In genomic region chr3:186826316-186826977, GRCh38 we compare ENCODE assay signal across 8 cellular contexts. TPM values are rescaled to one million over a fixed set of nuclear protein-coding genes. Genes with fewer than 3 reads are reported as not detected.
DNase-seq lines count a peak whose midpoint lies in the region; ATAC-seq and TF ChIP-seq lines count a peak whose summit lies in the region.

No MANE protein-coding gene starts in this region.

- ATAC-seq in PC-3 (peak; percentile 21), HG02970 (IDR thresholded peaks at IDR 0.05; ENCODE audit: low FRiP score, unreplicated experiment) (no peak)

- peak; percentile 5 for DNase-seq in DMS53 treated with DMSO at 0.1 percent for 48 hours (lab: John Stamatoyannopoulos, UW; ENCODE audit: unreplicated experiment)
- no peak for DNase-seq in PC-3
- peak in 1 of 10 donors; percentile 6 for DNase-seq in dorsolateral prefrontal cortex
- DNase-seq in nephron progenitor cell, result peak; percentile 21
- DNase-seq in GM13977 (ENCODE audit: low spot score), result no peak
- DNase-seq in mucosa of gallbladder (ENCODE audit: low spot score), result no peak
- no peak for DNase-seq in ureter (ENCODE audit: low spot score)

- H3K27ac Mint-ChIP-seq in nephron progenitor cell, result no peak overlapping the region

- intact Hi-C loops in PC-3 (cut with micrococcal nuclease), result no loop called here
- intact Hi-C loops in dorsolateral prefrontal cortex (cut with DNase I), result loop anchor here (5.0 to 10.0 kb wide), 2 partner anchors 44 to 892 kb away; partner anchors contain the start of genes EIF4A2 (in 1 of the 2) and TRA2B (in 1 of the 2)

- H3K36me3 Mint-ChIP-seq in nephron progenitor cell (ENCODE audit: low read depth), result no peaks in the 10 kb centered on the region

- H3K79me2 ChIP-seq in PC-3 (ENCODE audit: low read length), result peaks cover 7% of the 10 kb centered on the region; the same call in 1 of the 2 replicates

- no peaks in the 10 kb centered on the region for H3K9me3 Mint-ChIP-seq in nephron progenitor cell

- no peak for TF ChIP-seq CTCF in PC-3 (conservative IDR thresholded peaks at IDR 0.05; ENCODE audit: low read depth, low read length)
- TF ChIP-seq CTCF in dorsolateral prefrontal cortex (IDR thresholded peaks at IDR 0.05 in 54 of 56, conservative IDR thresholded peaks at IDR 0.05 in 2 of 56; ENCODE audit: low read depth in 1 of 56, partially characterized antibody in 56 of 56), result no peak
- no peak for TF ChIP-seq CTCF in nephron progenitor cell (IDR thresholded peaks at IDR 0.05)
- no peak for TF ChIP-seq CTCF in GM13977 (IDR thresholded peaks at IDR 0.05; ENCODE audit: extremely low read depth, insufficient read depth, missing control alignments)

- peaks cover 32% of the 10 kb centered on the region for H3K27me3 ChIP-seq in PC-3 (ENCODE audit: low read length)
- H3K27me3 ChIP-seq in dorsolateral prefrontal cortex, result peaks cover 0 to 22% (median 0%) of the 10 kb centered on the region in 45 donors

- peak overlapping the region; percentile 92; the same call in 1 of the 2 replicates for H3K9ac ChIP-seq in PC-3 (ENCODE audit: low read length)

- H3K4me3 Mint-ChIP-seq in nephron progenitor cell, result peak overlapping the region; percentile 81

- peak overlapping the region; percentile 99 for H3K4me2 ChIP-seq in PC-3 (ENCODE audit: low read length)

- TSS peak; percentile 73 for BruUV-seq in PC-3 (replicated peaks; lab: Mats Ljungman, UMichigan)

- peak overlapping the region; percentile 95; the same call in 1 of the 2 replicates for H2AFZ ChIP-seq in PC-3 (ENCODE audit: low read length)

- peaks cover 31% of the 10 kb centered on the region for H3K4me1 Mint-ChIP-seq in nephron progenitor cell

- CTCF ChIA-PET in PC-3 (lab: Charles Lee), result no interaction called here

- H3K9me3 ChIP-seq in PC-3 (ENCODE audit: low read length), result no peaks in the 10 kb centered on the region

- no peaks in the 10 kb centered on the region for H3K9me2 ChIP-seq in PC-3 (replicated peaks; ENCODE audit: low read length)

- POLR2A ChIA-PET in PC-3 (lab: Charles Lee; ENCODE audit: unreplicated experiment), result no interaction called here

- peaks cover 67% of the 10 kb centered on the region for H3K27me3 Mint-ChIP-seq in nephron progenitor cell (ENCODE audit: low read depth, poor library complexity)

- no peak overlapping the region for H3K27ac ChIP-seq in PC-3 (ENCODE audit: low read length)
- H3K27ac ChIP-seq in dorsolateral prefrontal cortex, result peak overlapping the region in 52 of 59 donors; percentile 21 to 87 (median 76)

- no peaks in the 10 kb centered on the region for H3K36me3 ChIP-seq in PC-3 (ENCODE audit: low read depth, low read length)

- in situ Hi-C loops in GM13977 (cut with MboI; ENCODE audit: low pct_unique_long_range_greater_than_20kb, low sequenced_read_pairs, unreplicated experiment), result no loop called here

- peak overlapping the region; percentile 91 for H3K4me3 ChIP-seq in PC-3 (ENCODE audit: low read length)
- H3K4me3 ChIP-seq in dorsolateral prefrontal cortex, result peak overlapping the region; percentile 41 to 92 (median 72)

- no peaks in the 10 kb centered on the region for H4K20me1 ChIP-seq in PC-3 (ENCODE audit: low read length)

- H3F3A ChIP-seq in PC-3 (ENCODE audit: low read length, unreplicated experiment), result no peaks in the 10 kb centered on the region

- peaks cover 9% of the 10 kb centered on the region; the same call in 1 of the 2 replicates for H3K4me1 ChIP-seq in PC-3 (ENCODE audit: insufficient read depth, low read length)

RNA-seq across cellular contexts. Expression of gene ADIPOQ, which starts 16.1 kb away (rescaled TPM):
- total RNA-seq in PC-3 (2014; rRNA removed), result not detected in 2 replicates
- total RNA-seq in dorsolateral prefrontal cortex, result under 1 TPM in 4 of 120 experiments, not detected in 116; 0.07 to 0.14 (median 0.11) TPM
- total RNA-seq in mucosa of gallbladder, result 0.26 TPM
- total RNA-seq in ureter, result 0.60 TPM

RNA-seq across cellular contexts. Expression of gene RFC4, which starts 20.2 kb away (rescaled TPM):
- 54.0 and 73.0 TPM in 2 replicates for total RNA-seq in PC-3 (2014; rRNA removed)
- 10 to 100 TPM in 114 of 120 experiments, 1 to 10 TPM in 6; 8.3 to 25.2 (median 14.2) TPM for total RNA-seq in dorsolateral prefrontal cortex
- total RNA-seq in mucosa of gallbladder, result 9.4 TPM
- 9.8 TPM for total RNA-seq in ureter

RNA-seq across cellular contexts. Expression of gene EIF4A2, which starts 43.1 kb away (rescaled TPM):
- total RNA-seq in PC-3 (2014; rRNA removed), result 204 and 233 TPM in 2 replicates
- total RNA-seq in dorsolateral prefrontal cortex, result 100 to 1,000 TPM; 281 to 995 (median 685) TPM
- 535 TPM for total RNA-seq in mucosa of gallbladder
- total RNA-seq in ureter, result 343 TPM

Comparison
In these comparisons a context has a peak if more than half of its experiments do, and no peak if none do; other contexts are left out.
1. DNase-seq: peak in DMS53 treated with DMSO at 0.1 percent for 48 hours (single experiment) and nephron progenitor cell (single experiment); none in PC-3 (single experiment), GM13977 (single experiment), mucosa of gallbladder (single experiment) and ureter (single experiment).